ENCODE assay signal across 8 cellular contexts in the genomic region with DNA sequence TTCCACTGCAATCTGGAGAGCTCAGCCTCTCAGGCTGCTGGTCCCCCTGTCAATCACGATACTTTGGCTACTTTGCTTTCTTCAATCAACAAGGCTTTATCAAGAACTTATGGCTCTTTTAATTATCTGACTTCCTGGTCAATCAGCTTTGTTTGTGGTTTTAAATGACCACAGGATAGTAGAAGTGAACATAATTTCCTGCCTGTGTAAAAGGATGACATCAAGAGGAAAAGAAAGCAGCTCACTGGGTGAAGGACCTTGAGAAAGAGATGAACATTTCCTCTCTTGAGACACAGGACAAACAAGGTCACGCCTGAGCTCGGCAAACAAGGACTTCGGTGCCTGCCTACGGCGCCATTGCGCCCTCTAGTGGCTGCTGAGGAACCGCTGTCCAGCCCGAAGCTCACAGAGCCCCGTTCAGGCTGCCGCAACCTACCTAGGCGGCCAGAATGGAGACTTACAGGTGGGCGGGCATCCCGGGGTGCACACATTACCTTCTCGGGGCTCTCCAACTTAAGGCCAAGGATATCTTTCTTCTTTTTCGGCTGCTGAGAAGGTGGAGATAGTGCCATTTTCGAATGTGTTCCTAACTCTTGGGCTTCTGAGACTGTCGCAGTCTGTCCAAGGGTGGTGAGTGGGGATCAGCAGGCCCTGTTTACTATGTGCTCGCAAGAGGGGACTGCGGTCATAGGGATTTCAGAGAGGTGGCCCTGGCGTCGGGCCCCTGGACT. TPM values are rescaled to one million over a fixed set of nuclear protein-coding genes. Genes with fewer than 3 reads are reported as not detected.
DNase-seq lines count a peak whose midpoint lies in the region; ATAC-seq and TF ChIP-seq lines count a peak whose summit lies in the region.

No MANE protein-coding gene starts in this region.

- peak; percentile 99 for TF ChIP-seq CTCF in GM12873 (IDR thresholded peaks at IDR 0.05; ENCODE audit: insufficient read depth, low read depth, low read length, missing control alignments)

- DNase-seq in NCI-H1092 treated with DMSO at 0.1 percent for 48 hours (lab: John Stamatoyannopoulos, UW) (peak; percentile 31), T-helper 1 cell (peak; percentile 69 to 91 (median 76)), amniotic epithelial cell (ENCODE audit: low read depth) (peak; percentile 100), left ventricle myocardium superior (peak; percentile 94), renal cortical epithelial cell (ENCODE audit: low read depth) (peak; percentile 97), NCI-H187 treated with DMSO at 0.1 percent for 48 hours (lab: John Stamatoyannopoulos, UW) (no peak)

- ATAC-seq in HG02623 (IDR thresholded peaks at IDR 0.05; ENCODE audit: unreplicated experiment) (peak; percentile 90), left ventricle myocardium superior (peak; percentile 92)

- intact Hi-C loops in left ventricle myocardium superior (cut with micrococcal nuclease): loop anchor here (5.0 to 10.0 kb wide), 2 partner anchors 66 to 219 kb away; no protein-coding TSS in a partner anchor

RNA-seq across cellular contexts. Expression of a gene that starts 54.0 kb away (rescaled TPM):
- total RNA-seq in left ventricle myocardium superior (not detected), renal cortical epithelial cell (3.3 and 4.6 TPM in 2 replicates)
